1 cellular context compared by ENCODE assay signal in genomic region chr7:159036916-159037605, GRCh38.
TF ChIP-seq lines count a peak whose summit lies in the region.

No MANE protein-coding gene starts in this region.

TF ChIP-seq in GM23338, 12 proteins besides CTCF, POLR2A, EP300 and RAD21 (continued from another document):
- no peak for TF ChIP-seq ZNF462 (CRISPR knock-in tag; IDR thresholded peaks at IDR 0.05)
- no peak for TF ChIP-seq ETS1 (IDR thresholded peaks at IDR 0.05)
- TF ChIP-seq ZNF114 (CRISPR knock-in tag; IDR thresholded peaks at IDR 0.05): no peak
- TF ChIP-seq POLR2AphosphoS5 (IDR thresholded peaks at IDR 0.05; ENCODE audit: low read depth): no peak
- no peak for TF ChIP-seq NANOG (IDR thresholded peaks at IDR 0.05; ENCODE audit: borderline replicate concordance)
- TF ChIP-seq STAT1 (IDR thresholded peaks at IDR 0.05; ENCODE audit: unreplicated experiment): no peak
- TF ChIP-seq CREB1 (CRISPR knock-in tag; IDR thresholded peaks at IDR 0.05; ENCODE audit: low read depth): no peak
- no peak for TF ChIP-seq JUNB (IDR thresholded peaks at IDR 0.05; ENCODE audit: unreplicated experiment)
- no peak for TF ChIP-seq EZH2phosphoT487 (IDR thresholded peaks at IDR 0.05; ENCODE audit: unreplicated experiment)
